28 cellular contexts compared by ENCODE assay signal in the genomic region with DNA sequence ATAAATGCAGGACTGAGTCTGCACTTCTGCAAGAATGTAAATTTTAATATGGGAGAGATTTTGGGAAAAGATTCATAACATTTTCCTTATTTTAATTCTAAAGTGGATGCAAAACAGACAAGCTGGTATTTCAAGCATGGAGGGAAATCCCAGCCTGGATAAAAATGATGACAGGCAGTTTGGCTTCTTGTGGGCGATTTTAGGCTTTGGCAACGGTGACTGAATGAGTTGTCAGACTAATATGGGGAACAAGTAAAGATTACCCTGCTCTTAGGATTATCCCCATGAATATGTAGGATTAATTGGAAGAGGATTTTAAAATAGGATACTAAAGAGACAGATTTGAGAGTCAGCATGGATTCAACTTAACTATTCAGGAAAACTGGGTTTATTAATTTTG.
"Had no signal": no experiment of that assay in that cellular context is flagged by ENCODE, and none has a peak within 500 bp of the region (broad histone marks: within the 10 kb centered on the region; RNA-seq: fewer than 3 reads in every experiment).

No MANE protein-coding gene starts in this region.

- H3K9me3 ChIP-seq: esophagus squamous epithelium, gastrocnemius medialis, pancreas, right atrium auricular region, spleen, suprapubic skin, tibial artery, upper lobe of right lung had no signal

- H3K4me3 Mint-ChIP-seq: activated CD8-positive, alpha-beta T cell treated with anti-CD3 and anti-CD28 coated beads for 36 hours; activated naive CD8-positive, alpha-beta T cell treated with anti-CD3 and anti-CD28 coated beads, Interleukin-2, amount 50 U/mL, for 24 hours; activated T-cell treated with anti-CD3 and anti-CD28 coated beads, Interleukin-2, amount 50 U/mL, for 4 hours; activated T-helper 17 cell treated with anti-CD3 and anti-CD28 coated beads, Interleukin-2, amount 50 U/mL, for 72 hours; central memory CD8-positive, alpha-beta T cell; naive B cell; WTC11 had no signal

- H3K27ac ChIP-seq: epithelial cell of prostate, esophagus squamous epithelium, gastrocnemius medialis, pancreas, right atrium auricular region, spleen, suprapubic skin, tibial artery, upper lobe of right lung had no signal

- H3K9me3 Mint-ChIP-seq: activated CD8-positive, alpha-beta T cell treated with anti-CD3 and anti-CD28 coated beads for 36 hours; activated naive CD8-positive, alpha-beta T cell treated with anti-CD3 and anti-CD28 coated beads, Interleukin-2, amount 50 U/mL, for 24 hours; activated T-cell treated with anti-CD3 and anti-CD28 coated beads, Interleukin-2, amount 50 U/mL, for 4 hours; activated T-helper 17 cell treated with anti-CD3 and anti-CD28 coated beads, Interleukin-2, amount 50 U/mL, for 72 hours; central memory CD8-positive, alpha-beta T cell; naive B cell; WTC11 had no signal

- H3K4me1 Mint-ChIP-seq: activated naive CD8-positive, alpha-beta T cell treated with anti-CD3 and anti-CD28 coated beads, Interleukin-2, amount 50 U/mL, for 24 hours; activated T-helper 17 cell treated with anti-CD3 and anti-CD28 coated beads, Interleukin-2, amount 50 U/mL, for 72 hours; central memory CD8-positive, alpha-beta T cell; WTC11 had no signal

- H3K27me3 ChIP-seq: esophagus squamous epithelium, gastrocnemius medialis, pancreas, right atrium auricular region, spleen, suprapubic skin, tibial artery, upper lobe of right lung had no signal

- H3K27ac Mint-ChIP-seq: activated CD8-positive, alpha-beta T cell treated with anti-CD3 and anti-CD28 coated beads for 36 hours; activated naive CD8-positive, alpha-beta T cell treated with anti-CD3 and anti-CD28 coated beads, Interleukin-2, amount 50 U/mL, for 24 hours; activated T-helper 17 cell treated with anti-CD3 and anti-CD28 coated beads, Interleukin-2, amount 50 U/mL, for 72 hours had no signal

- H3K4me3 ChIP-seq: esophagus squamous epithelium, gastrocnemius medialis, pancreas, right atrium auricular region, spleen, suprapubic skin, tibial artery, upper lobe of right lung had no signal

- H3K36me3 Mint-ChIP-seq: naive B cell, WTC11 had no signal

- ATAC-seq: activated CD8-positive, alpha-beta T cell treated with anti-CD3 and anti-CD28 coated beads for 36 hours; activated naive CD8-positive, alpha-beta T cell treated with anti-CD3 and anti-CD28 coated beads, Interleukin-2, amount 50 U/mL, for 24 hours; activated T-cell treated with anti-CD3 and anti-CD28 coated beads, Interleukin-2, amount 50 U/mL, for 4 hours; activated T-helper 17 cell treated with anti-CD3 and anti-CD28 coated beads, Interleukin-2, amount 50 U/mL, for 72 hours; gastrocnemius medialis; left colon; pancreas; upper lobe of right lung; WTC11 had no signal

- H3K36me3 ChIP-seq: gastrocnemius medialis, pancreas, right atrium auricular region, suprapubic skin, tibial artery, upper lobe of right lung had no signal

- H3K4me1 ChIP-seq: pancreas, tibial artery had no signal

- DNase-seq: activated CD4-positive, alpha-beta T cell treated with anti-CD3 and anti-CD28 coated beads, Interleukin-2, amount 50 U/mL, for 1 hour; activated CD8-positive, alpha-beta T cell treated with anti-CD3 and anti-CD28 coated beads for 36 hours; activated gamma-delta T cell treated with Interleukin-2 at 50 U/mL for 16 hours; activated naive CD4-positive, alpha-beta T cell treated with anti-CD3 and anti-CD28 coated beads, Interleukin-2, amount 50 U/mL, for 16 hours; activated naive CD8-positive, alpha-beta T cell treated with anti-CD3 and anti-CD28 coated beads, Interleukin-2, amount 50 U/mL, for 24 hours; activated T-cell treated with anti-CD3 and anti-CD28 coated beads, Interleukin-2, amount 50 U/mL, for 4 hours; amygdala; dermis blood vessel endothelial cell; effector CD8-positive, alpha-beta T cell; esophagus squamous epithelium; gastrocnemius medialis; hippocampal formation; kidney; left colon; mammary epithelial cell; naive B cell; pancreas; spleen; stimulated activated naive CD4-positive, alpha-beta T cell; T-helper 2 cell; tibial artery; upper lobe of right lung had no signal

- H3K27me3 Mint-ChIP-seq: activated CD8-positive, alpha-beta T cell treated with anti-CD3 and anti-CD28 coated beads for 36 hours; activated naive CD8-positive, alpha-beta T cell treated with anti-CD3 and anti-CD28 coated beads, Interleukin-2, amount 50 U/mL, for 24 hours; activated T-helper 17 cell treated with anti-CD3 and anti-CD28 coated beads, Interleukin-2, amount 50 U/mL, for 72 hours; central memory CD8-positive, alpha-beta T cell; naive B cell had no signal
